6 cellular contexts compared by ENCODE assay signal in the genomic region with DNA sequence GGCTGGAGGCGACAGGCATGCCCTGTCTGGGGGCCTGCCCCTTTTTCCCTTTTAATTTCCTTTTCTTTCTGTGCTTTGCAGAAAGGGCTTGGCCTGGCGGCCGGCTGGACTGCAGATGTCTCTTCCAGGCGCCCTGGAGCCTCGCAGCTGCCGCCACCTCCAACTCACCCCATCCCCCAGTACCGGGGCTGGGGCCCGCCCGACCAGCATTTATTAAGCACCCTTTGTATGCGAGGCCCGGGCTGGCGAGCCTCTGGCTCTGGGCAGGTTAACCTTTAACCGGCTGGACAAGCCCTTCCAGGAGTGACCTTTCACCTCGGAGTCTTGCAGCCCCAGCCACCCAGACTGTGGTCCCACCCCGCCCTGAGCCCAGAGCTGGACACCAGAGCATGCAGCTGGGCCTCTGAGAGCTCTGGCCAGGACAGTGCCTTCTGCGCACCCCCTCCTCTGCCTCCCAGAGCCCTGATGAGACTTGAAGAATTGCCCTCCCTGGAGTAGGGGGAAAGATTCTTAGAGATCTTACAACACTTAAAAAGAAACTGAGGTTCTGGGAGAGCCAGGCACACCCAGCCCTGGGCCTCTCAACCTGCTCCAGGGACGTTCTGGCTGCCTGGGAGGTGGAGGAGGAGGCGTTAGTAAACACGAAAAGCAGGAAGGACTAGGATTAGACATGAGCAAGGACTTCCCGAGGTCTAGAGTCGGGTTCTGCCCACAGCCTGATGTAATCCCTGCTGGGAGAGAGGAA.
DNase-seq lines count a peak whose midpoint lies in the region; ATAC-seq and TF ChIP-seq lines count a peak whose summit lies in the region.

No MANE protein-coding gene starts in this region.

- DNase-seq in iris pigment epithelial cell (ENCODE audit: low read depth) (peak; percentile 58), cerebellar nuclear complex (lab: John Stamatoyannopoulos, UW) (no peak)

- H3K9ac ChIP-seq in SU-DHL-6 (ENCODE audit: low read length), result peak overlapping the region; percentile 68

- no peaks in the 10 kb centered on the region for H3K36me3 ChIP-seq in SU-DHL-6 (ENCODE audit: low read length)

- no peaks in the 10 kb centered on the region for H3K9me3 ChIP-seq in SU-DHL-6 (ENCODE audit: insufficient read depth, low read length)

- TF ChIP-seq CTCF in SU-DHL-6 (IDR thresholded peaks at IDR 0.05; ENCODE audit: insufficient read depth, low read length, poor library complexity, severe bottlenecking), result no peak

- no peaks in the 10 kb centered on the region for H3K27me3 ChIP-seq in SU-DHL-6 (ENCODE audit: low read length)

- H3K27ac ChIP-seq in SU-DHL-6 (ENCODE audit: low read depth, low read length), result peak overlapping the region; percentile 67

- no peaks in the 10 kb centered on the region for H4K20me1 ChIP-seq in SU-DHL-6 (ENCODE audit: low read depth, low read length)

- ATAC-seq in GM21447 (IDR thresholded peaks at IDR 0.05; ENCODE audit: unreplicated experiment) (peak; percentile 10), GM18502 (IDR thresholded peaks at IDR 0.05; ENCODE audit: poor library complexity, unreplicated experiment) (no peak), HG02623 (IDR thresholded peaks at IDR 0.05; ENCODE audit: unreplicated experiment) (no peak)

- H3K4me2 ChIP-seq in SU-DHL-6 (ENCODE audit: low read depth, low read length, poor library complexity, severe bottlenecking), result peak overlapping the region; percentile 93

- H3K9me2 ChIP-seq in SU-DHL-6 (replicated peaks; ENCODE audit: insufficient read depth, low read length), result no peaks in the 10 kb centered on the region

- H3K79me2 ChIP-seq in SU-DHL-6 (ENCODE audit: insufficient read depth, low read length), result peaks cover 3% of the 10 kb centered on the region; the same call in 1 of the 2 replicates

- H2AFZ ChIP-seq in SU-DHL-6 (ENCODE audit: low read depth, low read length, severe bottlenecking), result peak overlapping the region; percentile 72

- peak overlapping the region; percentile 64 for H3K4me3 ChIP-seq in SU-DHL-6 (ENCODE audit: insufficient read depth, low read length, poor library complexity, severe bottlenecking)

- peaks cover 10% of the 10 kb centered on the region for H3F3A ChIP-seq in SU-DHL-6 (ENCODE audit: insufficient read depth)
